ENCODE assay signal across 9 cellular contexts in genomic region chr6:169661357-169661756, GRCh38.
"Had no signal": no experiment of that assay in that cellular context is flagged by ENCODE, and none has a peak within 500 bp of the region (broad histone marks: within the 10 kb centered on the region; RNA-seq: fewer than 3 reads in every experiment).

No MANE protein-coding gene starts in this region.

- H3K4me3 ChIP-seq: GM23338, HAP-1 had no signal

- H3K4me1 ChIP-seq: HAP-1 had no signal

- H3K9me3 Mint-ChIP-seq: HFFc6, IgD-negative memory B cell had no signal

- H3K27ac Mint-ChIP-seq: GM23338, HFFc6, IgD-negative memory B cell had no signal

- H3K9me3 ChIP-seq: HAP-1 had no signal

- FAIRE-seq: H1, H54, HepG2 had no signal

- H3K27ac ChIP-seq: HL-60 had no signal

- H3K4me3 Mint-ChIP-seq: GM23338, HFFc6, IgD-negative memory B cell had no signal

- DNase-seq: HFFc6, KBM-7 had no signal

- H3K27me3 Mint-ChIP-seq: IgD-negative memory B cell had no signal
